18 cellular contexts compared by ENCODE assay signal in genomic region chr12:7327913-7328312, GRCh38.
DNase-seq lines count a peak whose midpoint lies in the region; ATAC-seq and TF ChIP-seq lines count a peak whose summit lies in the region.
"Had no signal": no experiment of that assay in that cellular context is flagged by ENCODE, and none has a peak within 500 bp of the region (broad histone marks: within the 10 kb centered on the region; RNA-seq: fewer than 3 reads in every experiment).

No MANE protein-coding gene starts in this region.

- no peak for DNase-seq in AG09309 (ENCODE audit: low read depth)
- peak; percentile 40 for DNase-seq in ELR (ENCODE audit: low read depth)
- peak; percentile 62 for DNase-seq in OCI-M1 (lab: John Stamatoyannopoulos, UW)
- peak; percentile 42 for DNase-seq in fibroblast of peridontal ligament (ENCODE audit: extremely low read depth)
- no peak for DNase-seq in GM19238 (ENCODE audit: insufficient read length, low spot score)
- no peak for DNase-seq in SHP77 (lab: John Stamatoyannopoulos, UW)
- DNase-seq: AML-193; EL; GOT3; KBM-7; MV-4-11; NCI-H1436; NCI-H2029 treated with DMSO at 0.1 percent for 48 hours; NCI-H510A; NCI-H748 treated with DMSO at 0.1 percent for 48 hours; NK-92 treated with Interleukin-12 subunit alpha and Interleukin-12 subunit beta, amount 100 ng/mL, for 24 hours; SHP77 treated with DMSO at 0.1 percent for 48 hours had no signal

- peak; percentile 15 for TF ChIP-seq CTCF in AG09309 (IDR thresholded peaks at IDR 0.05; ENCODE audit: control insufficient read depth, insufficient read depth, low read depth, low read length, missing control alignments)

- no peak overlapping the region for H3K4me3 ChIP-seq in AG09309 (ENCODE audit: control insufficient read depth, low read depth, low read length)

- no peak for ATAC-seq in HG02884 (IDR thresholded peaks at IDR 0.05; ENCODE audit: unreplicated experiment)

Comparison
In these comparisons a context has a peak if more than half of its experiments do, and no peak if none do; other contexts are left out.
1. DNase-seq: peak in ELR (single experiment), OCI-M1 (single experiment) and fibroblast of peridontal ligament (single experiment); none in AG09309 (single experiment), GM19238 (single experiment) and SHP77 (0 of 2).